In the genomic region with DNA sequence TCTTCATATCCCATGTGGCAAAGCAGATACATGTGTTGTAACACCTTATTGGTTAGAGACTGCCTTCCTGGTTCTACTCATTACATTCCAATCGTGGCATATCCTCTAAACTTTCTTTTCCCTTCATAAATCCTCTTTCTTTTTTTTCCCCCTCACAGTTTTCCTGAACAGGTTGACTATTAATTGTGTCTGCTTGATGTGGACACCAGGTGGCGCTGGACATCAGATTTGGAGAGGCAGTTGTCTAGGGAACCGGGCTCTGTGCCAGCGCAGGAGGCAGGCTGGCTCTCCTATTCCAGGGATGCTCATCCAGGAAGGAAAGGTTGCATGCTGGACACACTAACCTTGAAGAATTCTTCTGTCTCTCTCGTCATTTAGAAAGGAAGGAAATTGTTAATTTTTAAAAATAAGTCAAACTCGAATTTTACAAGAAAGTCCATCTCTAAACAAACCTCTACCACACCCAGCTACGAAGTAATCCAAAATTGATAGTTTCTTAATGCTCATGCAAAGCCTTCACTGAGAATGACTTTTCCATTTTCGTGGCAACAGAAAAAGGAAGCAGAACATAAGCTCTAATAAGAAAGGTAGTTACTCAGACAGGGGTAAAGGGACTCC, we compare ENCODE assay signal across 9 cellular contexts. TPM values are rescaled to one million over a fixed set of nuclear protein-coding genes. Genes with fewer than 3 reads are reported as not detected.
A peak's percentile ranks its signal among the peaks of the same experiment; 100 is the strongest.
DNase-seq lines count a peak whose midpoint lies in the region; ATAC-seq and TF ChIP-seq lines count a peak whose summit lies in the region.
"Had no signal": no experiment of that assay in that cellular context is flagged by ENCODE, and none has a peak within 500 bp of the region (broad histone marks: within the 10 kb centered on the region; RNA-seq: fewer than 3 reads in every experiment).

No MANE protein-coding gene starts in this region.

- TF ChIP-seq CTCF in GM12872 (IDR thresholded peaks at IDR 0.05; ENCODE audit: insufficient read depth, low read depth, low read length) (peak; percentile 75), HFF-Myc (IDR thresholded peaks at IDR 0.05; ENCODE audit: low read depth, low read length, missing control alignments) (peak; percentile 77), heart left ventricle (IDR thresholded peaks at IDR 0.05) (peak; percentile 59 to 85 (median 80))

- no peaks in the 10 kb centered on the region for H3K36me3 ChIP-seq in heart left ventricle

- peak; percentile 59 for DNase-seq in HFF-Myc (ENCODE audit: extremely low read depth, low read depth)
- DNase-seq in NCI-H1048 (lab: John Stamatoyannopoulos, UW), result peak; percentile 63
- peak; percentile 65 for DNase-seq in SKM-1 treated with dmso at 0.1 percent for 144 hours (lab: John Stamatoyannopoulos, UW; ENCODE audit: unreplicated experiment)
- DNase-seq in activated naive CD8-positive, alpha-beta T cell treated with anti-CD3 and anti-CD28 coated beads, Interleukin-2, amount 50 U/mL, for 24 hours, result peak; percentile 76
- peak; percentile 84 to 93 (median 87) for DNase-seq in heart left ventricle
- DNase-seq in putamen (ENCODE audit: low spot score), result peak; percentile 85
- no peak for DNase-seq in OCI-M2 (lab: John Stamatoyannopoulos, UW; ENCODE audit: unreplicated experiment)

- ATAC-seq in activated naive CD8-positive, alpha-beta T cell treated with anti-CD3 and anti-CD28 coated beads, Interleukin-2, amount 50 U/mL, for 24 hours, result peak; percentile 61
- peak; percentile 47 to 75 (median 70) for ATAC-seq in heart left ventricle

- H3K36me3 Mint-ChIP-seq in activated naive CD8-positive, alpha-beta T cell treated with anti-CD3 and anti-CD28 coated beads, Interleukin-2, amount 50 U/mL, for 24 hours (ENCODE audit: low read depth), result no peaks in the 10 kb centered on the region

- H3K27me3 ChIP-seq in heart left ventricle, result peaks cover 0 to 17% (median 0%) of the 10 kb centered on the region in 9 donors

- H3K9me3 Mint-ChIP-seq in activated naive CD8-positive, alpha-beta T cell treated with anti-CD3 and anti-CD28 coated beads, Interleukin-2, amount 50 U/mL, for 24 hours, result no peaks in the 10 kb centered on the region

- no peak overlapping the region for H3K27ac Mint-ChIP-seq in activated naive CD8-positive, alpha-beta T cell treated with anti-CD3 and anti-CD28 coated beads, Interleukin-2, amount 50 U/mL, for 24 hours

- H3K27ac ChIP-seq in heart left ventricle, result no peak overlapping the region
- H3K27ac ChIP-seq: skin epidermis had no signal

- H3K4me3 Mint-ChIP-seq in activated naive CD8-positive, alpha-beta T cell treated with anti-CD3 and anti-CD28 coated beads, Interleukin-2, amount 50 U/mL, for 24 hours, result no peak overlapping the region

- H3K4me1 ChIP-seq in heart left ventricle, result no peaks in the 10 kb centered on the region

- H3K9me3 ChIP-seq in heart left ventricle, result no peaks in the 10 kb centered on the region

- no peak for TF ChIP-seq POLR2A in heart left ventricle (IDR thresholded peaks at IDR 0.05)

- peaks cover 2% of the 10 kb centered on the region for H3K27me3 Mint-ChIP-seq in activated naive CD8-positive, alpha-beta T cell treated with anti-CD3 and anti-CD28 coated beads, Interleukin-2, amount 50 U/mL, for 24 hours

- intact Hi-C loops in heart left ventricle (cut with DNase I), result loop anchor here in 8 of 10 donors (2.0 to 10.0 kb wide), 7 partner anchors 156 to 1153 kb away; no protein-coding TSS in a partner anchor

- H3K4me1 Mint-ChIP-seq in activated naive CD8-positive, alpha-beta T cell treated with anti-CD3 and anti-CD28 coated beads, Interleukin-2, amount 50 U/mL, for 24 hours, result no peaks in the 10 kb centered on the region

- WGBS in heart left ventricle, 4 donors, result 11 to 15% (median 13%) methylated on average over 8 of the region's 8 CpGs

- no peak overlapping the region for H3K4me3 ChIP-seq in HFF-Myc (replicated peaks; ENCODE audit: low read depth, low read length)
- H3K4me3 ChIP-seq in heart left ventricle, result no peak overlapping the region
- H3K4me3 ChIP-seq: skin epidermis had no signal

RNA-seq across cellular contexts. Expression of a gene that starts 59.4 kb away (rescaled TPM):
- total RNA-seq in heart left ventricle, result not detected
- not detected for polyA plus RNA-seq in heart left ventricle
